Comparison of ENCODE assay signal across 14 cellular contexts in the genomic region with DNA sequence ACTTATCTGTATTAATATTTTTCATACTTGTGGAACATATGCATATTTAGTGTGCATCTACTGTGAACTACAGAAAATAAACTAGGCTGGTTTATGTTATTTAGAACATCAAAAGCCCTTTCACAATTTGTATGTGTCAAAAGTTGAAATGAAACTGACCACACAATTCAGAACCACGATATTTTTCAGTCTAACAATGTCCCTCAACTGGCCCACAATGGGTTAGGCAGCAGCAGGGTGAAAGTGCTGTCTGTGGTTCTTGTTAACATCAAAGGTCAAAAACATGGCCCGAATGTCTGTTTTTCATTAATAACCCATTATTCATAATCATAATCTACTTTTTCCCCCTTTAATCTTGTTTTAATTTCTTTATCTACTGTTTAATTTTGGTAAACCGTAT.
DNase-seq lines count a peak whose midpoint lies in the region; ATAC-seq lines count a peak whose summit lies in the region.
"Had no signal": no experiment of that assay in that cellular context is flagged by ENCODE, and none has a peak within 500 bp of the region (broad histone marks: within the 10 kb centered on the region; RNA-seq: fewer than 3 reads in every experiment).

No MANE protein-coding gene starts in this region.

- no peak for DNase-seq in stimulated activated CD4-positive, alpha-beta T cell treated with anti-CD3 and anti-CD28 coated beads, Interleukin-1b, Interleukin-23, amount 100 ng/mL, for 48 hours
- DNase-seq in NCI-H2171 treated with DMSO at 0.1 percent for 48 hours (lab: John Stamatoyannopoulos, UW) (no peak), NCI-H1092 (lab: John Stamatoyannopoulos, UW) (no peak)
- DNase-seq: CD8-positive, alpha-beta memory T cell; DND-41; GDM1; NCI-H1417 treated with DMSO at 0.1 percent for 48 hours; NCI-H2029; NCI-H524; T-helper 9 cell had no signal

- peak; percentile 64 for ATAC-seq in GM18909 (IDR thresholded peaks at IDR 0.05; ENCODE audit: poor library complexity, unreplicated experiment)
- peak; percentile 64 for ATAC-seq in HG02678 (IDR thresholded peaks at IDR 0.05; ENCODE audit: unreplicated experiment)
- ATAC-seq in HG03280 (IDR thresholded peaks at IDR 0.05; ENCODE audit: unreplicated experiment): peak; percentile 65
- ATAC-seq in HG02571 (IDR thresholded peaks at IDR 0.05; ENCODE audit: unreplicated experiment): no peak
